13 cellular contexts compared by ENCODE assay signal in genomic region chr1:213996320-213997022, GRCh38. TPM values are rescaled to one million over a fixed set of nuclear protein-coding genes. Genes with fewer than 3 reads are reported as not detected.
DNase-seq lines count a peak whose midpoint lies in the region; ATAC-seq and TF ChIP-seq lines count a peak whose summit lies in the region.
"Had no signal": no experiment of that assay in that cellular context is flagged by ENCODE, and none has a peak within 500 bp of the region (broad histone marks: within the 10 kb centered on the region; RNA-seq: fewer than 3 reads in every experiment).

No MANE protein-coding gene starts in this region.

- peak overlapping the region; percentile 47 for H3K4me3 Mint-ChIP-seq in endothelial cell (ENCODE audit: unreplicated experiment)
- H3K4me3 Mint-ChIP-seq in Caco-2 (ENCODE audit: unreplicated experiment) = no peak overlapping the region
- H3K4me3 Mint-ChIP-seq: activated naive CD8-positive, alpha-beta T cell; CD14-positive monocyte had no signal

- no peak overlapping the region for H3K27ac Mint-ChIP-seq in endothelial cell (ENCODE audit: unreplicated experiment)
- no peak overlapping the region for H3K27ac Mint-ChIP-seq in Caco-2 (ENCODE audit: unreplicated experiment)
- H3K27ac Mint-ChIP-seq: activated naive CD8-positive, alpha-beta T cell; CD14-positive monocyte had no signal

- H3K4me1 Mint-ChIP-seq in endothelial cell (ENCODE audit: unreplicated experiment) = no peaks in the 10 kb centered on the region
- H3K4me1 Mint-ChIP-seq in Caco-2 (ENCODE audit: low read depth, unreplicated experiment) = peaks cover 1% of the 10 kb centered on the region
- H3K4me1 Mint-ChIP-seq: CD14-positive monocyte had no signal

- peak; percentile 90 for DNase-seq in NCI-H446 treated with DMSO at 0.1 percent for 48 hours (lab: John Stamatoyannopoulos, UW)
- DNase-seq in endothelial cell (ENCODE audit: low spot score) = no peak
- DNase-seq in medulla oblongata (ENCODE audit: extremely low spot score) = peak; percentile 78
- DNase-seq in upper lobe of right lung = no peak
- DNase-seq in NCI-H226 = no peak
- DNase-seq in cortex of kidney (lab: John Stamatoyannopoulos, UW) = no peak
- DNase-seq in Caco-2 = no peak
- DNase-seq: esophagus squamous epithelium, mesendoderm, NCI-H187, SHP77 treated with DMSO at 0.1 percent for 48 hours had no signal

- no peaks in the 10 kb centered on the region for H3K36me3 ChIP-seq in upper lobe of right lung
- H3K36me3 ChIP-seq in Caco-2 (ENCODE audit: control insufficient read depth, insufficient read depth, low read length) = 0 out of 2 replicates have a peak, but pooled peaks cover 1% of the 10 kb centered on the region
- H3K36me3 ChIP-seq: esophagus squamous epithelium had no signal

- no peak for TF ChIP-seq CTCF in endothelial cell (IDR thresholded peaks at IDR 0.05; ENCODE audit: unreplicated experiment)
- TF ChIP-seq CTCF in upper lobe of right lung (IDR thresholded peaks at IDR 0.05) = no peak
- no peak for TF ChIP-seq CTCF in Caco-2 (IDR thresholded peaks at IDR 0.05; ENCODE audit: insufficient read depth in 1 of 2, low read depth in 1 of 2, low read length in 1 of 2, severe bottlenecking in 1 of 2, unreplicated experiment in 1 of 2)

- POLR2A ChIA-PET in Caco-2 (lab: Charles Lee) = no interaction called here

- H3K27me3 Mint-ChIP-seq in endothelial cell (ENCODE audit: unreplicated experiment) (peaks cover 4% of the 10 kb centered on the region), Caco-2 (ENCODE audit: insufficient read depth, unreplicated experiment) (no peaks in the 10 kb centered on the region)

- intact Hi-C loops in upper lobe of right lung (cut with DNase I) (no loop called here), Caco-2 (cut with micrococcal nuclease; ENCODE audit: unreplicated experiment) (no loop called here)

- peak overlapping the region; percentile 26 for H3K4me3 ChIP-seq in upper lobe of right lung
- H3K4me3 ChIP-seq in Caco-2 (ENCODE audit: low read depth, low read length) = no peak overlapping the region

- no peaks in the 10 kb centered on the region for H3K9me3 ChIP-seq in upper lobe of right lung
- no peaks in the 10 kb centered on the region for H3K9me3 ChIP-seq in Caco-2
- H3K9me3 ChIP-seq: esophagus squamous epithelium had no signal

- ATAC-seq in upper lobe of right lung = no peak

- no peaks in the 10 kb centered on the region for H3K4me1 ChIP-seq in upper lobe of right lung
- H3K4me1 ChIP-seq in Caco-2 = no peaks in the 10 kb centered on the region
- H3K4me1 ChIP-seq: esophagus squamous epithelium had no signal

- H3K27ac ChIP-seq in upper lobe of right lung = no peak overlapping the region

- CTCF ChIA-PET in Caco-2 (lab: Charles Lee) = no interaction called here

- H3K36me3 Mint-ChIP-seq in endothelial cell (ENCODE audit: low read depth, unreplicated experiment) (peaks cover 16% of the 10 kb centered on the region), Caco-2 (ENCODE audit: insufficient read depth, unreplicated experiment) (no peaks in the 10 kb centered on the region)
- H3K36me3 Mint-ChIP-seq: activated naive CD8-positive, alpha-beta T cell; CD14-positive monocyte had no signal

- BruUV-seq in Caco-2 (replicated peaks; lab: Mats Ljungman, UMichigan) = no TSS peak

- H3K27me3 ChIP-seq in upper lobe of right lung = peaks cover 18% of the 10 kb centered on the region
- H3K27me3 ChIP-seq in Caco-2 (replicated peaks; ENCODE audit: control insufficient read depth, insufficient read depth, low read length) = no peaks in the 10 kb centered on the region

- H3K9me3 Mint-ChIP-seq in endothelial cell (ENCODE audit: unreplicated experiment) = no peaks in the 10 kb centered on the region
- H3K9me3 Mint-ChIP-seq in Caco-2 (ENCODE audit: unreplicated experiment) = no peaks in the 10 kb centered on the region

RNA-seq across cellular contexts. Expression of gene PROX1, which starts 8.7 kb away (rescaled TPM):
- total RNA-seq in endothelial cell (ENCODE audit: unreplicated experiment) = 7.2 TPM
- total RNA-seq in upper lobe of right lung = 14.1 TPM
- 17.6 and 24.5 TPM in 2 replicates for total RNA-seq in Caco-2 (2022)

Comparison
In these comparisons a context has a peak if more than half of its experiments do, and no peak if none do; other contexts are left out.
1. DNase-seq: peak in NCI-H446 treated with DMSO at 0.1 percent for 48 hours (single experiment) and medulla oblongata (single experiment); none in endothelial cell (single experiment), upper lobe of right lung (single experiment), NCI-H226 (single experiment), cortex of kidney (single experiment) and Caco-2 (0 of 2).